ENCODE assay signal across 20 cellular contexts in the genomic region with DNA sequence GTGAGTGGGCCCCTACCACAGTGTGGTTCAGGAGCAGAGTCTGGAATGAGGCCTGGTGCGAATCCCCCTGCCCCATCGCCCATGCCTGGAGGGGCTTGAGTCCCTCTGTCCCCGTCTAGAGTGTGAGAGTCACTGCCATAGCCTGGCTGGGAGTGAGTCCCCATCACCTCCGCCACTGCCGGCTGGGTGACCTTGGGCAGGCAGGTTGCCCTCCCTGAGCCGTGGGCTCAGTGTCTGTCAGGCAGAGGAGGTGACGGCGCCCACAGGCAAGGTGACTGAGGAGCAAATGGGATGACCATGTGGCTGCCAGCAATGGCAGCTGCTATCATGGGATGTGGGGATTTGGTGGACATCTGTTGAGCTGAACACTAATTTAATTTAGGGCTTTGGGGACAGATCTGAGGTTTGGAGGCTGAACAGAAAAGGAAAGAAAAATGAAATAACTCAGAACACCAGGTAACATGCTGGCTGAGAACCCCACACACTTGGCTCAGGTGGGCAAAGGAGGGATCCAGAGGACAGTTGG. TPM values are rescaled to one million over a fixed set of nuclear protein-coding genes. Genes with fewer than 3 reads are reported as not detected.
"Had no signal": no experiment of that assay in that cellular context is flagged by ENCODE, and none has a peak within 500 bp of the region (broad histone marks: within the 10 kb centered on the region; RNA-seq: fewer than 3 reads in every experiment).

No MANE protein-coding gene starts in this region.

- H3K4me3 ChIP-seq: lower lobe of right lung, psoas muscle, testis had no signal

- ATAC-seq: activated CD4-positive, alpha-beta T cell treated with anti-CD3 and anti-CD28 coated beads for 36 hours; lower lobe of right lung; right cardiac atrium had no signal

- H3K4me1 ChIP-seq: lower lobe of right lung, testis had no signal

- FAIRE-seq: small intestine had no signal

- H3K27me3 Mint-ChIP-seq: activated CD4-positive, alpha-beta T cell treated with anti-CD3 and anti-CD28 coated beads for 36 hours; activated naive CD8-positive, alpha-beta T cell; stimulated activated memory B cell treated with anti-CD40 and anti-IgM and Interleukin-4, amounts not matched to agents 10 μg/mL and 1 μg/mL and 100 μg/mL, for 72 hours; type B pancreatic cell had no signal

- H3K4me3 Mint-ChIP-seq: activated CD4-positive, alpha-beta T cell treated with anti-CD3 and anti-CD28 coated beads for 36 hours; activated naive CD8-positive, alpha-beta T cell; stimulated activated memory B cell treated with anti-CD40 and anti-IgM and Interleukin-4, amounts not matched to agents 10 μg/mL and 1 μg/mL and 100 μg/mL, for 72 hours; type B pancreatic cell had no signal

- H3K27ac Mint-ChIP-seq: activated CD4-positive, alpha-beta T cell treated with anti-CD3 and anti-CD28 coated beads for 36 hours; activated naive CD8-positive, alpha-beta T cell; stimulated activated memory B cell treated with anti-CD40 and anti-IgM and Interleukin-4, amounts not matched to agents 10 μg/mL and 1 μg/mL and 100 μg/mL, for 72 hours; type B pancreatic cell had no signal

- H3K9me3 ChIP-seq: lower lobe of right lung, psoas muscle, testis had no signal

- H3K27me3 ChIP-seq: testis had no signal

- DNase-seq: activated CD4-positive, alpha-beta T cell treated with anti-CD3 and anti-CD28 coated beads for 36 hours; activated CD4-positive, alpha-beta T cell treated with anti-CD3 and anti-CD28 coated beads, Interleukin-2, amount 50 U/mL, for 48 hours; dermis blood vessel endothelial cell; effector memory CD4-positive, alpha-beta T cell; foreskin fibroblast; hippocampal formation; islet precursor cell; lower lobe of right lung; psoas muscle; small intestine; stimulated activated CD4-positive, alpha-beta T cell treated with anti-CD3 and anti-CD28 coated beads, Interleukin-4, amount 100 ng/mL, for 4 hours; testis had no signal

- H3K9me3 Mint-ChIP-seq: stimulated activated memory B cell treated with anti-CD40 and anti-IgM and Interleukin-4, amounts not matched to agents 10 μg/mL and 1 μg/mL and 100 μg/mL, for 72 hours; type B pancreatic cell had no signal

- H3K4me1 Mint-ChIP-seq: activated CD4-positive, alpha-beta T cell treated with anti-CD3 and anti-CD28 coated beads for 36 hours; stimulated activated memory B cell treated with anti-CD40 and anti-IgM and Interleukin-4, amounts not matched to agents 10 μg/mL and 1 μg/mL and 100 μg/mL, for 72 hours had no signal

- H3K27ac ChIP-seq: lower lobe of right lung, psoas muscle, testis had no signal

RNA-seq across cellular contexts. Expression of gene HES3, which starts 55.0 kb away (rescaled TPM):
- total RNA-seq: activated CD4-positive, alpha-beta T cell treated with anti-CD3 and anti-CD28 coated beads for 36 hours; cardiac septum; dermis blood vessel endothelial cell; lower lobe of right lung; osteocyte; psoas muscle; right cardiac atrium; T-helper 2 cell treated with Interferon-gamma antibody and Interleukin-4, amounts not matched to agents 100 ng/mL and 5 ng/mL, for 36 hours; testis had no signal
- polyA plus RNA-seq: neural cell, psoas muscle, right cardiac atrium, small intestine had no signal
